ENCODE assay signal across 9 cellular contexts in the genomic region with DNA sequence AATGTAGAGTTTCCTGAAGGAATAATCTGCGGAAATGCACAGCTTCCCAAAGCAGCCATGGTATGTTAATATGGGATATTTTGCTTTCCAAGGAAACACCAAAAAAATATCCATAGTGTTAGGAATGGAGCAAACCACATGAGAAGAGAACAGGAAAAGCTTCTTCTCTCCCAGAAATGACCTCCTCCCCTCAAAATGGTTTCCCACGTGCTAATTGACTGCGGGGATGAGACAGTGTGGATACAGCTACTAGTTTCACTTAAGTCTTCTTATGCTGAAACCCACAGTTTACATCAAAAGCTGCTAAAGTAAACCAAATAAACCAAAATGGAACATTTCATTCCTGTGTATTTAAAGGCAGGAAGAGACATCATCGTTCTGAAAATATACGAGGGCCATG.
DNase-seq lines count a peak whose midpoint lies in the region; ATAC-seq, FAIRE-seq and TF ChIP-seq lines count a peak whose summit lies in the region.
"Had no signal": no experiment of that assay in that cellular context is flagged by ENCODE, and none has a peak within 500 bp of the region (broad histone marks: within the 10 kb centered on the region; RNA-seq: fewer than 3 reads in every experiment).

No MANE protein-coding gene starts in this region.

- peaks cover 39% of the 10 kb centered on the region for H3K4me1 ChIP-seq in endothelial cell of umbilical vein (ENCODE audit: control insufficient read depth, extremely low read depth, insufficient read depth, low read length)

- H3K36me3 Mint-ChIP-seq in HFFc6 (ENCODE audit: low read depth): no peaks in the 10 kb centered on the region
- H3K36me3 Mint-ChIP-seq in activated CD4-positive, alpha-beta memory T cell treated with anti-CD3 and anti-CD28 coated beads for 36 hours: peaks cover 37% of the 10 kb centered on the region

- H3K4me3 ChIP-seq in endothelial cell of umbilical vein (replicated peaks in 1 of 3; ENCODE audit: insufficient read depth in 1 of 3, low read depth in 1 of 3, low read length in 3 of 3): no peak overlapping the region
- H3K4me3 ChIP-seq in skeletal muscle cell (ENCODE audit: low read depth, low read length): no peak overlapping the region

- TF ChIP-seq CTCF in HFFc6 (IDR thresholded peaks at IDR 0.05) (no peak), endothelial cell of umbilical vein (IDR thresholded peaks at IDR 0.05; ENCODE audit: extremely low read depth in 1 of 2, insufficient read depth in 1 of 2, low read depth in 1 of 2, low read length in 2 of 2) (no peak), omental fat pad (IDR thresholded peaks at IDR 0.05) (no peak)

- peak overlapping the region; percentile 56 for H3K27ac ChIP-seq in endothelial cell of umbilical vein (ENCODE audit: insufficient read depth, low read depth, low read length)

- H3K4me3 Mint-ChIP-seq in HFFc6: peak overlapping the region; percentile 69
- peak overlapping the region; percentile 52 for H3K4me3 Mint-ChIP-seq in activated CD4-positive, alpha-beta memory T cell treated with anti-CD3 and anti-CD28 coated beads for 36 hours

- intact Hi-C loops in activated CD4-positive, alpha-beta memory T cell treated with anti-CD3 and anti-CD28 coated beads for 36 hours (cut with micrococcal nuclease): loop anchor here (1.0 to 10.0 kb wide), 8 partner anchors 9 to 319 kb away; a partner anchor contains a TSS
- intact Hi-C loops in endothelial cell of umbilical vein (cut with micrococcal nuclease): loop anchor here (1.0 to 5.0 kb wide), 5 partner anchors 49 to 238 kb away; no protein-coding TSS in a partner anchor

- no peak for DNase-seq in HFFc6
- DNase-seq in activated CD4-positive, alpha-beta memory T cell treated with anti-CD3 and anti-CD28 coated beads for 36 hours: no peak
- DNase-seq in endothelial cell of umbilical vein (ENCODE audit: low read depth, low spot score): peak; percentile 90
- DNase-seq in skeletal muscle cell (ENCODE audit: low read depth): peak; percentile 62
- DNase-seq in HK-2 (ENCODE audit: unreplicated experiment): no peak
- DNase-seq in omental fat pad (ENCODE audit: low spot score): no peak
- no peak for DNase-seq in GF-D8 (lab: John Stamatoyannopoulos, UW)
- no peak for DNase-seq in D341Med (ENCODE audit: low spot score)
- DNase-seq: DND-41 had no signal

- no peak for ATAC-seq in omental fat pad (ENCODE audit: low FRiP score)

- H2AFZ ChIP-seq in endothelial cell of umbilical vein (ENCODE audit: low read depth, low read length): no peak overlapping the region

- dilution Hi-C loops in endothelial cell of umbilical vein (cut with MboI; ENCODE audit: extremely low pct_ligation_motif_present, low sequenced_read_pairs): no loop called here

- no peak for TF ChIP-seq POLR2A in endothelial cell of umbilical vein (IDR thresholded peaks at IDR 0.05; ENCODE audit: low read depth, low read length)

- no TSS peak for BruUV-seq in endothelial cell of umbilical vein (replicated peaks; lab: Mats Ljungman, UMichigan)

- H3K27me3 Mint-ChIP-seq in HFFc6 (ENCODE audit: insufficient read depth): no peaks in the 10 kb centered on the region
- no peaks in the 10 kb centered on the region for H3K27me3 Mint-ChIP-seq in activated CD4-positive, alpha-beta memory T cell treated with anti-CD3 and anti-CD28 coated beads for 36 hours

- H3K4me1 Mint-ChIP-seq in HFFc6 (ENCODE audit: low read depth): peaks cover 76% of the 10 kb centered on the region
- H3K4me1 Mint-ChIP-seq in activated CD4-positive, alpha-beta memory T cell treated with anti-CD3 and anti-CD28 coated beads for 36 hours (ENCODE audit: low read depth): peaks cover 96% of the 10 kb centered on the region

- H3K9me3 ChIP-seq in endothelial cell of umbilical vein (replicated peaks; ENCODE audit: control insufficient read depth, insufficient read depth, low read length): no peaks in the 10 kb centered on the region

- peak overlapping the region; percentile 82 for H3K27ac Mint-ChIP-seq in HFFc6
- peak overlapping the region; percentile 91 for H3K27ac Mint-ChIP-seq in activated CD4-positive, alpha-beta memory T cell treated with anti-CD3 and anti-CD28 coated beads for 36 hours

- CTCF ChIA-PET in activated CD4-positive, alpha-beta memory T cell treated with anti-CD3 and anti-CD28 coated beads for 36 hours (lab: Charles Lee): interaction anchor here (0.9 to 4.9 kb wide), 15 partner anchors 10 to 239 kb away, joined by 3 to 31 read pairs (median 4); no protein-coding TSS in a partner anchor
- CTCF ChIA-PET in endothelial cell of umbilical vein (lab: Charles Lee): interaction anchor here (1.0 to 2.1 kb wide), 16 partner anchors 10 to 240 kb away, joined by 3 to 10 read pairs (median 5); a partner anchor contains a TSS

- peaks cover under 1% of the 10 kb centered on the region for H3K79me2 ChIP-seq in endothelial cell of umbilical vein (ENCODE audit: control insufficient read depth, insufficient read depth, low read length)

- H3K4me2 ChIP-seq in endothelial cell of umbilical vein (ENCODE audit: insufficient read depth, low read length): peak overlapping the region; percentile 33

- POLR2A ChIA-PET in activated CD4-positive, alpha-beta memory T cell treated with anti-CD3 and anti-CD28 coated beads for 36 hours (lab: Charles Lee): interaction anchor here (0.7 to 5.3 kb wide), 18 partner anchors 8 to 213 kb away, joined by 3 to 70 read pairs (median 6); a partner anchor contains a TSS
- POLR2A ChIA-PET in endothelial cell of umbilical vein (lab: Charles Lee): no interaction called here

- no peaks in the 10 kb centered on the region for H3K27me3 ChIP-seq in endothelial cell of umbilical vein (ENCODE audit: control insufficient read depth in 2 of 2, insufficient read depth in 2 of 2, low read length in 2 of 2)

- FAIRE-seq in endothelial cell of umbilical vein (lab: Jason Lieb, UNC): no peak

- H4K20me1 ChIP-seq in endothelial cell of umbilical vein (replicated peaks; ENCODE audit: control insufficient read depth, extremely low read depth, insufficient read depth, low read length): peaks cover 3% of the 10 kb centered on the region

- H3K9ac ChIP-seq in endothelial cell of umbilical vein (replicated peaks; ENCODE audit: extremely low read depth, insufficient read depth, low read length): peak overlapping the region; percentile 6

- no peaks in the 10 kb centered on the region for H3K36me3 ChIP-seq in endothelial cell of umbilical vein (ENCODE audit: control insufficient read depth in 2 of 2, extremely low read depth in 1 of 2, insufficient read depth in 2 of 2, low read length in 2 of 2)

- no peaks in the 10 kb centered on the region for H3K9me3 Mint-ChIP-seq in HFFc6
- H3K9me3 Mint-ChIP-seq in activated CD4-positive, alpha-beta memory T cell treated with anti-CD3 and anti-CD28 coated beads for 36 hours: no peaks in the 10 kb centered on the region

- H3K9me1 ChIP-seq in endothelial cell of umbilical vein (replicated peaks; ENCODE audit: control insufficient read depth, extremely low read depth, insufficient read depth, low read length): no peaks in the 10 kb centered on the region

TF ChIP-seq in endothelial cell of umbilical vein, 7 proteins besides CTCF, POLR2A, EP300 and RAD21:
- TF ChIP-seq EZH2 (IDR thresholded peaks at IDR 0.05; ENCODE audit: borderline replicate concordance, low read depth, low read length, severe bottlenecking): no peak
- TF ChIP-seq, protein P1, sequence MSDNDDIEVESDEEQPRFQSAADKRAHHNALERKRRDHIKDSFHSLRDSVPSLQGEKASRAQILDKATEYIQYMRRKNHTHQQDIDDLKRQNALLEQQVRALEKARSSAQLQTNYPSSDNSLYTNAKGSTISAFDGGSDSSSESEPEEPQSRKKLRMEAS (IDR thresholded peaks at IDR 0.05; ENCODE audit: insufficient read depth, insufficient read length): peak; percentile 21
- TF ChIP-seq POLR2AphosphoS5 (IDR thresholded peaks at IDR 0.05; ENCODE audit: insufficient read depth, low read depth, low read length): peak; percentile 44
TF ChIP-seq in endothelial cell of umbilical vein: peak in this region for 2.

Comparison
In these comparisons a context has a peak if more than half of its experiments do, and no peak if none do; other contexts are left out.
1. DNase-seq: peak in endothelial cell of umbilical vein (single experiment) and skeletal muscle cell (single experiment); none in HFFc6 (single experiment), activated CD4-positive, alpha-beta memory T cell treated with anti-CD3 and anti-CD28 coated beads for 36 hours (single experiment), HK-2 (single experiment), omental fat pad (single experiment), GF-D8 (single experiment) and D341Med (single experiment).